ENCODE assay signal across 21 cellular contexts in genomic region chr17:4045477-4045876, GRCh38.
"Had no signal": no experiment of that assay in that cellular context is flagged by ENCODE, and none has a peak within 500 bp of the region (broad histone marks: within the 10 kb centered on the region; RNA-seq: fewer than 3 reads in every experiment).

No MANE protein-coding gene starts in this region.

- DNase-seq: activated B cell treated with CpG ODN at 0.5 μM for 24 hours; activated CD4-positive, alpha-beta T cell treated with anti-CD3 and anti-CD28 coated beads for 4 hours; activated naive CD8-positive, alpha-beta T cell treated with anti-CD3 and anti-CD28 coated beads, Interleukin-2, amount 50 U/mL, for 24 hours; activated T-cell treated with anti-CD3 and anti-CD28 coated beads for 4 hours; anterior cingulate cortex; effector CD8-positive, alpha-beta T cell; heart left ventricle; left ventricle myocardium inferior; mammary epithelial cell; midbrain; psoas muscle; right lobe of liver; small intestine; stimulated activated CD4-positive, alpha-beta T cell treated with anti-CD3 and anti-CD28 coated beads, Interleukin-15, amount 100 ng/mL, for 24 hours; stimulated activated CD4-positive, alpha-beta T cell treated with anti-CD3 and anti-CD28 coated beads, Interleukin-2, amount 100 ng/mL, for 48 hours; T-helper 9 cell; upper lobe of left lung had no signal

- H3K9me3 Mint-ChIP-seq: activated B cell treated with CpG ODN at 0.5 μM for 24 hours; activated naive CD8-positive, alpha-beta T cell treated with anti-CD3 and anti-CD28 coated beads, Interleukin-2, amount 50 U/mL, for 24 hours; activated T-helper 1 cell treated with anti-CD3 and anti-CD28 coated beads, Interleukin-12 subunit alpha, Interleukin-12 subunit beta, Interleukin-2, Interleukin-4 antibody, amounts not matched to agents 30 ng/mL and 10 ng/mL and 1 ng/mL, durations not matched to agents 14 hours and 24 hours and 36 hours; brain; neural progenitor cell had no signal

- H3K27me3 Mint-ChIP-seq: activated B cell treated with CpG ODN at 0.5 μM for 24 hours; activated naive CD8-positive, alpha-beta T cell treated with anti-CD3 and anti-CD28 coated beads, Interleukin-2, amount 50 U/mL, for 24 hours; brain had no signal

- H3K4me3 Mint-ChIP-seq: activated B cell treated with CpG ODN at 0.5 μM for 24 hours; activated naive CD8-positive, alpha-beta T cell treated with anti-CD3 and anti-CD28 coated beads, Interleukin-2, amount 50 U/mL, for 24 hours; activated T-helper 1 cell treated with anti-CD3 and anti-CD28 coated beads, Interleukin-12 subunit alpha, Interleukin-12 subunit beta, Interleukin-2, Interleukin-4 antibody, amounts not matched to agents 30 ng/mL and 10 ng/mL and 1 ng/mL, durations not matched to agents 14 hours and 24 hours and 36 hours; brain; neural progenitor cell had no signal

- ATAC-seq: activated naive CD8-positive, alpha-beta T cell treated with anti-CD3 and anti-CD28 coated beads, Interleukin-2, amount 50 U/mL, for 24 hours; gastroesophageal sphincter; heart left ventricle; psoas muscle; right lobe of liver had no signal

- H3K27ac Mint-ChIP-seq: activated B cell treated with CpG ODN at 0.5 μM for 24 hours; activated naive CD8-positive, alpha-beta T cell treated with anti-CD3 and anti-CD28 coated beads, Interleukin-2, amount 50 U/mL, for 24 hours; activated T-helper 1 cell treated with anti-CD3 and anti-CD28 coated beads, Interleukin-12 subunit alpha, Interleukin-12 subunit beta, Interleukin-2, Interleukin-4 antibody, amounts not matched to agents 30 ng/mL and 10 ng/mL and 1 ng/mL, durations not matched to agents 14 hours and 24 hours and 36 hours; brain; neural progenitor cell had no signal

- H3K4me1 Mint-ChIP-seq: activated B cell treated with CpG ODN at 0.5 μM for 24 hours, brain had no signal
